In genomic region chr2:274503-274902, GRCh38 we compare ENCODE assay signal across 1 cellular context.
TF ChIP-seq lines count a peak whose summit lies in the region.

No MANE protein-coding gene starts in this region.

TF ChIP-seq in A549, 52 proteins besides CTCF, POLR2A, EP300 and RAD21 (continued from another document):
- TF ChIP-seq FOSB (CRISPR knock-in tag; IDR thresholded peaks at IDR 0.05): no peak
